ENCODE assay signal across 39 cellular contexts in genomic region chr6:137915778-137916177, GRCh38.
"Had no signal": no experiment of that assay in that cellular context is flagged by ENCODE, and none has a peak within 500 bp of the region (broad histone marks: within the 10 kb centered on the region; RNA-seq: fewer than 3 reads in every experiment).

No MANE protein-coding gene starts in this region.

- H3K4me1 Mint-ChIP-seq: central memory CD8-positive, alpha-beta T cell had no signal

- H3K9me3 Mint-ChIP-seq: central memory CD8-positive, alpha-beta T cell had no signal

- H3K4me3 ChIP-seq: adrenal gland, ascending aorta, body of pancreas, breast epithelium, cardiac muscle cell had no signal

- H3K9me3 ChIP-seq: adrenal gland, ascending aorta, body of pancreas, breast epithelium had no signal

- H3K27me3 Mint-ChIP-seq: activated naive CD4-positive, alpha-beta T cell treated with anti-CD3 and anti-CD28 coated beads, Interleukin-2, amount 50 U/mL, for 24 hours; activated naive CD8-positive, alpha-beta T cell; activated naive CD8-positive, alpha-beta T cell treated with anti-CD3 and anti-CD28 coated beads for 36 hours; activated naive CD8-positive, alpha-beta T cell treated with anti-CD3 and anti-CD28 coated beads, Interleukin-2, amount 10 ng/mL, durations not matched to agents 7 days and 5 days; activated naive CD8-positive, alpha-beta T cell treated with anti-CD3 and anti-CD28 coated beads, Interleukin-2, amount 50 U/mL, for 24 hours; activated T-helper 17 cell treated with anti-CD3 and anti-CD28 coated beads, Interleukin-2, amount 50 U/mL, for 72 hours; brain had no signal

- H3K4me3 Mint-ChIP-seq: activated naive CD4-positive, alpha-beta T cell treated with anti-CD3 and anti-CD28 coated beads for 36 hours; activated naive CD4-positive, alpha-beta T cell treated with anti-CD3 and anti-CD28 coated beads, Interleukin-2, amount 10 ng/mL, durations not matched to agents 7 days and 5 days; activated naive CD4-positive, alpha-beta T cell treated with anti-CD3 and anti-CD28 coated beads, Interleukin-2, amount 50 U/mL, for 24 hours; activated naive CD8-positive, alpha-beta T cell; activated naive CD8-positive, alpha-beta T cell treated with anti-CD3 and anti-CD28 coated beads for 36 hours; activated naive CD8-positive, alpha-beta T cell treated with anti-CD3 and anti-CD28 coated beads, Interleukin-2, amount 10 ng/mL, durations not matched to agents 7 days and 5 days; activated naive CD8-positive, alpha-beta T cell treated with anti-CD3 and anti-CD28 coated beads, Interleukin-2, amount 50 U/mL, for 24 hours; activated T-cell treated with anti-CD3 and anti-CD28 coated beads, Interleukin-2, amount 50 U/mL, for 4 hours; activated T-cell treated with anti-CD3 and anti-CD28 coated beads, Interleukin-2, amount 50 U/mL, for 72 hours; activated T-helper 1 cell treated with anti-CD3 and anti-CD28 coated beads, Interleukin-12 subunit alpha, Interleukin-12 subunit beta, Interleukin-2, Interleukin-4 antibody, amounts not matched to agents 30 ng/mL and 10 ng/mL and 1 ng/mL, durations not matched to agents 14 hours and 24 hours and 36 hours; activated T-helper 17 cell treated with anti-CD3 and anti-CD28 coated beads, Interleukin-2, amount 50 U/mL, for 72 hours; brain; central memory CD8-positive, alpha-beta T cell had no signal

- DNase-seq: activated effector memory CD4-positive, alpha-beta T cell treated with anti-CD3 and anti-CD28 coated beads, Interleukin-2, amount 50 U/mL, for 16 hours; activated effector memory CD4-positive, alpha-beta T cell treated with Interleukin-2 at 50 U/mL for 16 hours; activated gamma-delta T cell; activated gamma-delta T cell treated with Interleukin-2 at 50 U/mL for 16 hours; activated naive CD4-positive, alpha-beta T cell; activated naive CD4-positive, alpha-beta T cell treated with anti-CD3 and anti-CD28 coated beads for 36 hours; activated naive CD4-positive, alpha-beta T cell treated with anti-CD3 and anti-CD28 coated beads, Interleukin-2, amount 10 ng/mL, durations not matched to agents 7 days and 5 days; activated naive CD4-positive, alpha-beta T cell treated with anti-CD3 and anti-CD28 coated beads, Interleukin-2, amount 50 U/mL, for 16 hours; activated naive CD4-positive, alpha-beta T cell treated with Interleukin-2 at 50 U/mL for 16 hours; activated naive CD8-positive, alpha-beta T cell treated with anti-CD3 and anti-CD28 coated beads for 36 hours; activated naive CD8-positive, alpha-beta T cell treated with anti-CD3 and anti-CD28 coated beads, Interleukin-2, amount 10 ng/mL, durations not matched to agents 7 days and 5 days; activated naive CD8-positive, alpha-beta T cell treated with anti-CD3 and anti-CD28 coated beads, Interleukin-2, amount 50 U/mL, for 24 hours; activated T-cell treated with anti-CD3 and anti-CD28 coated beads, Interleukin-2, amount 50 U/mL, for 4 hours; activated T-cell treated with anti-CD3 and anti-CD28 coated beads, Interleukin-2, amount 50 U/mL, for 48 hours; activated T-cell treated with anti-CD3 and anti-CD28 coated beads, Interleukin-2, amount 50 U/mL, for 72 hours; adrenal gland; amniotic stem cell; amygdala; anterior cingulate cortex; aorta; body of pancreas; brain microvascular endothelial cell; caudate nucleus; central memory CD4-positive, alpha-beta T cell; cerebellar nuclear complex had no signal

- H3K36me3 ChIP-seq: adrenal gland, ascending aorta, brain microvascular endothelial cell, breast epithelium, cardiac muscle cell had no signal

- ATAC-seq: activated naive CD4-positive, alpha-beta T cell treated with anti-CD3 and anti-CD28 coated beads, Interleukin-2, amount 50 U/mL, for 72 hours; activated naive CD8-positive, alpha-beta T cell treated with anti-CD3 and anti-CD28 coated beads, Interleukin-2, amount 50 U/mL, for 24 hours; activated T-cell treated with anti-CD3 and anti-CD28 coated beads, Interleukin-2, amount 50 U/mL, for 4 hours; activated T-cell treated with anti-CD3 and anti-CD28 coated beads, Interleukin-2, amount 50 U/mL, for 72 hours; activated T-helper 17 cell treated with anti-CD3 and anti-CD28 coated beads, Interleukin-2, amount 50 U/mL, for 72 hours; body of pancreas had no signal

- H3K27me3 ChIP-seq: adrenal gland, ascending aorta, body of pancreas, brain microvascular endothelial cell, breast epithelium, cardiac muscle cell had no signal

- FAIRE-seq: astrocyte, bronchial epithelial cell, colon had no signal

- H3K27ac ChIP-seq: adrenal gland, ascending aorta, body of pancreas, brain microvascular endothelial cell, breast epithelium, cardiac muscle cell had no signal

- H3K36me3 Mint-ChIP-seq: activated naive CD4-positive, alpha-beta T cell treated with anti-CD3 and anti-CD28 coated beads, Interleukin-2, amount 10 ng/mL, durations not matched to agents 7 days and 5 days; brain had no signal

- H3K27ac Mint-ChIP-seq: activated naive CD4-positive, alpha-beta T cell treated with anti-CD3 and anti-CD28 coated beads for 36 hours; activated naive CD4-positive, alpha-beta T cell treated with anti-CD3 and anti-CD28 coated beads, Interleukin-2, amount 10 ng/mL, durations not matched to agents 7 days and 5 days; activated naive CD4-positive, alpha-beta T cell treated with anti-CD3 and anti-CD28 coated beads, Interleukin-2, amount 50 U/mL, for 24 hours; activated naive CD4-positive, alpha-beta T cell treated with anti-CD3 and anti-CD28 coated beads, Interleukin-2, amount 50 U/mL, for 72 hours; activated naive CD8-positive, alpha-beta T cell; activated naive CD8-positive, alpha-beta T cell treated with anti-CD3 and anti-CD28 coated beads for 36 hours; activated naive CD8-positive, alpha-beta T cell treated with anti-CD3 and anti-CD28 coated beads, Interleukin-2, amount 10 ng/mL, durations not matched to agents 7 days and 5 days; activated naive CD8-positive, alpha-beta T cell treated with anti-CD3 and anti-CD28 coated beads, Interleukin-2, amount 50 U/mL, for 24 hours; activated T-cell treated with anti-CD3 and anti-CD28 coated beads, Interleukin-2, amount 50 U/mL, for 72 hours; activated T-helper 1 cell treated with anti-CD3 and anti-CD28 coated beads, Interleukin-12 subunit alpha, Interleukin-12 subunit beta, Interleukin-2, Interleukin-4 antibody, amounts not matched to agents 30 ng/mL and 10 ng/mL and 1 ng/mL, durations not matched to agents 14 hours and 24 hours and 36 hours; activated T-helper 17 cell treated with anti-CD3 and anti-CD28 coated beads, Interleukin-2, amount 50 U/mL, for 72 hours; activated T-helper 2 cell treated with anti-CD3 and anti-CD28 coated beads, Interferon-gamma antibody, Interleukin-2, Interleukin-4, amounts not matched to agents 10 μg/mL and 5 μg/mL and 100 μg/mL, durations not matched to agents 14 hours and 24 hours and 36 hours; brain had no signal

- H3K4me1 ChIP-seq: adrenal gland, ascending aorta, body of pancreas, breast epithelium had no signal
